Comparison of ENCODE assay signal across 1 cellular context in the genomic region with DNA sequence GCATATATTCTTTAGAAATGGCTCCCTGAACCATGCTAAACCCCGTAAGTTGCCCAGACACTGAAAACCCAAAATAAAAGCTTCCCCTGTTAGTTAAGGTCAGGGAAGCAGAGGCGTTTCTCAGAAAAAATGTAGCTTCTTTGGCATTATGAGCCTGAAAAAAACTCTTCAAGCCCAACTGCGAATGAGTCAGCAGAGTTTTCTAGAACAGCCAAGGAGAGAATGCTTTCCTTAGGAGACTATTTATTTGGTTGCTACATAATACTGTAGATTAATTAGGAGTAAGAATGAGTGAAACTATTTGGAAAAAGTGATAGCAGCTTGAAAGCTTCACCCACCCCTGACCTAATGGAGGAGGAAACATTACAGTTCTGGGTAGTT.
TF ChIP-seq lines count a peak whose summit lies in the region.

No MANE protein-coding gene starts in this region.

TF ChIP-seq in K562, 482 proteins besides CTCF, POLR2A, EP300 and RAD21 (continued from another document):
- TF ChIP-seq, protein P1, sequence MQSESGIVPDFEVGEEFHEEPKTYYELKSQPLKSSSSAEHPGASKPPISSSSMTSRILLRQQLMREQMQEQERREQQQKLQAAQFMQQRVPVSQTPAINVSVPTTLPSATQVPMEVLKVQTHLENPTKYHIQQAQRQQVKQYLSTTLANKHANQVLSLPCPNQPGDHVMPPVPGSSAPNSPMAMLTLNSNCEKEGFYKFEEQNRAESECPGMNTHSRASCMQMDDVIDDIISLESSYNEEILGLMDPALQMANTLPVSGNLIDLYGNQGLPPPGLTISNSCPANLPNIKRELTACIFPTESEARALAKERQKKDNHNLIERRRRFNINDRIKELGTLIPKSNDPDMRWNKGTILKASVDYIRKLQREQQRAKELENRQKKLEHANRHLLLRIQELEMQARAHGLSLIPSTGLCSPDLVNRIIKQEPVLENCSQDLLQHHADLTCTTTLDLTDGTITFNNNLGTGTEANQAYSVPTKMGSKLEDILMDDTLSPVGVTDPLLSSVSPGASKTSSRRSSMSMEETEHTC (IDR thresholded peaks at IDR 0.05), result no peak
- no peak for TF ChIP-seq ZFP1 (CRISPR knock-in tag; IDR thresholded peaks at IDR 0.05)
- TF ChIP-seq, protein P2, sequence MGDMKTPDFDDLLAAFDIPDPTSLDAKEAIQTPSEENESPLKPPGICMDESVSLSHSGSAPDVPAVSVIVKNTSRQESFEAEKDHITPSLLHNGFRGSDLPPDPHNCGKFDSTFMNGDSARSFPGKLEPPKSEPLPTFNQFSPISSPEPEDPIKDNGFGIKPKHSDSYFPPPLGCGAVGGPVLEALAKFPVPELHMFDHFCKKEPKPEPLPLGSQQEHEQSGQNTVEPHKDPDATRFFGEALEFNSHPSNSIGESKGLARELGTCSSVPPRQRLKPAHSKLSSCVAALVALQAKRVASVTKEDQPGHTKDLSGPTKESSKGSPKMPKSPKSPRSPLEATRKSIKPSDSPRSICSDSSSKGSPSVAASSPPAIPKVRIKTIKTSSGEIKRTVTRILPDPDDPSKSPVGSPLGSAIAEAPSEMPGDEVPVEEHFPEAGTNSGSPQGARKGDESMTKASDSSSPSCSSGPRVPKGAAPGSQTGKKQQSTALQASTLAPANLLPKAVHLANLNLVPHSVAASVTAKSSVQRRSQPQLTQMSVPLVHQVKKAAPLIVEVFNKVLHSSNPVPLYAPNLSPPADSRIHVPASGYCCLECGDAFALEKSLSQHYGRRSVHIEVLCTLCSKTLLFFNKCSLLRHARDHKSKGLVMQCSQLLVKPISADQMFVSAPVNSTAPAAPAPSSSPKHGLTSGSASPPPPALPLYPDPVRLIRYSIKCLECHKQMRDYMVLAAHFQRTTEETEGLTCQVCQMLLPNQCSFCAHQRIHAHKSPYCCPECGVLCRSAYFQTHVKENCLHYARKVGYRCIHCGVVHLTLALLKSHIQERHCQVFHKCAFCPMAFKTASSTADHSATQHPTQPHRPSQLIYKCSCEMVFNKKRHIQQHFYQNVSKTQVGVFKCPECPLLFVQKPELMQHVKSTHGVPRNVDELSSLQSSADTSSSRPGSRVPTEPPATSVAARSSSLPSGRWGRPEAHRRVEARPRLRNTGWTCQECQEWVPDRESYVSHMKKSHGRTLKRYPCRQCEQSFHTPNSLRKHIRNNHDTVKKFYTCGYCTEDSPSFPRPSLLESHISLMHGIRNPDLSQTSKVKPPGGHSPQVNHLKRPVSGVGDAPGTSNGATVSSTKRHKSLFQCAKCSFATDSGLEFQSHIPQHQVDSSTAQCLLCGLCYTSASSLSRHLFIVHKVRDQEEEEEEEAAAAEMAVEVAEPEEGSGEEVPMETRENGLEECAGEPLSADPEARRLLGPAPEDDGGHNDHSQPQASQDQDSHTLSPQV (IDR thresholded peaks at IDR 0.05), result peak; percentile 21; the same call in 1 of the 2 replicates
- no peak for TF ChIP-seq GTF2F1 (IDR thresholded peaks at IDR 0.05; ENCODE audit: low read depth, low read length)
- TF ChIP-seq, protein P3, sequence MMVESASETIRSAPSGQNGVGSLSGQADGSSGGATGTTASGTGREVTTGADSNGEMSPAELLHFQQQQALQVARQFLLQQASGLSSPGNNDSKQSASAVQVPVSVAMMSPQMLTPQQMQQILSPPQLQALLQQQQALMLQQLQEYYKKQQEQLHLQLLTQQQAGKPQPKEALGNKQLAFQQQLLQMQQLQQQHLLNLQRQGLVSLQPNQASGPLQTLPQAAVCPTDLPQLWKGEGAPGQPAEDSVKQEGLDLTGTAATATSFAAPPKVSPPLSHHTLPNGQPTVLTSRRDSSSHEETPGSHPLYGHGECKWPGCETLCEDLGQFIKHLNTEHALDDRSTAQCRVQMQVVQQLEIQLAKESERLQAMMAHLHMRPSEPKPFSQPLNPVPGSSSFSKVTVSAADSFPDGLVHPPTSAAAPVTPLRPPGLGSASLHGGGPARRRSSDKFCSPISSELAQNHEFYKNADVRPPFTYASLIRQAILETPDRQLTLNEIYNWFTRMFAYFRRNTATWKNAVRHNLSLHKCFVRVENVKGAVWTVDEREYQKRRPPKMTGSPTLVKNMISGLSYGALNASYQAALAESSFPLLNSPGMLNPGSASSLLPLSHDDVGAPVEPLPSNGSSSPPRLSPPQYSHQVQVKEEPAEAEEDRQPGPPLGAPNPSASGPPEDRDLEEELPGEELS (CRISPR knock-in tag; IDR thresholded peaks at IDR 0.05; ENCODE audit: borderline replicate concordance), result no peak
- peak; percentile 54 for TF ChIP-seq MAFG (tag; conservative IDR thresholded peaks at IDR 0.05)
- peak; percentile 55; the same call in 1 of the 2 replicates for TF ChIP-seq C11orf30 (IDR thresholded peaks at IDR 0.05; ENCODE audit: low read depth)
- TF ChIP-seq NFE2 (IDR thresholded peaks at IDR 0.05; ENCODE audit: low read depth), result peak; percentile 44; the same call in 1 of the 2 replicates
- no peak for TF ChIP-seq NRF1 (conservative IDR thresholded peaks at IDR 0.05 in 1 of 2, IDR thresholded peaks at IDR 0.05 in 1 of 2)
- peak; percentile 26; the same call in 1 of the 2 replicates for TF ChIP-seq MAFK (IDR thresholded peaks at IDR 0.05; ENCODE audit: low read length)
- TF ChIP-seq FOXK1 (CRISPR knock-in tag; IDR thresholded peaks at IDR 0.05; ENCODE audit: borderline replicate concordance), result no peak
- no peak for TF ChIP-seq DIDO1 (tag; IDR thresholded peaks at IDR 0.05; ENCODE audit: low read depth)
